In genomic region chr13:93098972-93099371, GRCh38 we compare ENCODE assay signal across 22 cellular contexts.
DNase-seq lines count a peak whose midpoint lies in the region; ATAC-seq lines count a peak whose summit lies in the region.
"Had no signal": no experiment of that assay in that cellular context is flagged by ENCODE, and none has a peak within 500 bp of the region (broad histone marks: within the 10 kb centered on the region; RNA-seq: fewer than 3 reads in every experiment).

No MANE protein-coding gene starts in this region.

- ATAC-seq in HG02588 (IDR thresholded peaks at IDR 0.05; ENCODE audit: unreplicated experiment): no peak
- ATAC-seq in HG02884 (IDR thresholded peaks at IDR 0.05; ENCODE audit: unreplicated experiment): no peak
- ATAC-seq: CD8-positive, alpha-beta T cell; GM23338 had no signal

- DNase-seq in DMS53 treated with DMSO at 0.1 percent for 48 hours (lab: John Stamatoyannopoulos, UW; ENCODE audit: unreplicated experiment): peak; percentile 2
- peak; percentile 99 for DNase-seq in NCI-H82 (lab: John Stamatoyannopoulos, UW)
- DNase-seq in kidney tubule cell (ENCODE audit: low spot score): peak; percentile 14
- DNase-seq in renal cortical epithelial cell (ENCODE audit: low read depth): peak; percentile 41
- DNase-seq in amniotic stem cell (lab: John Stamatoyannopoulos, UW): no peak
- no peak for DNase-seq in COR-L47 (lab: John Stamatoyannopoulos, UW)
- DNase-seq: C1 segment of cervical spinal cord; CD8-positive, alpha-beta T cell; DMS79 treated with DMSO at 0.1 percent for 48 hours; HCEC 1CT; Karpas-422; NCI-H1048; NCI-H1417 treated with DMSO at 0.1 percent for 48 hours; NCI-H187; NCI-H446; NCI-H526; NK-92 treated with Interleukin-12 subunit alpha and Interleukin-12 subunit beta, amount 100 ng/mL, for 24 hours; SHP77 treated with DMSO at 0.1 percent for 48 hours; SW 1271 had no signal

Comparison
In these comparisons a context has a peak if more than half of its experiments do, and no peak if none do; other contexts are left out.
1. DNase-seq: peak in DMS53 treated with DMSO at 0.1 percent for 48 hours (single experiment), NCI-H82 (single experiment), kidney tubule cell (single experiment) and renal cortical epithelial cell (single experiment); none in amniotic stem cell (single experiment) and COR-L47 (single experiment).